Comparison of ENCODE assay signal across 24 cellular contexts in genomic region chr18:55484773-55485172, GRCh38.
A peak's percentile ranks its signal among the peaks of the same experiment; 100 is the strongest.
DNase-seq lines count a peak whose midpoint lies in the region; ATAC-seq and TF ChIP-seq lines count a peak whose summit lies in the region.
"Had no signal": no experiment of that assay in that cellular context is flagged by ENCODE, and none has a peak within 500 bp of the region (broad histone marks: within the 10 kb centered on the region; RNA-seq: fewer than 3 reads in every experiment).

No MANE protein-coding gene starts in this region.

- peaks cover 36 to 73% of the 10 kb centered on the region in 2 experiments for H3K79me1 ChIP-seq in IMR-90 (ENCODE audit: low read depth in 1 of 2, low read length in 2 of 2)

- H3K9me1 ChIP-seq in IMR-90 (ENCODE audit: insufficient read depth, low read length) = peaks cover 24% of the 10 kb centered on the region

- intact Hi-C loops in left ventricle myocardium inferior (cut with micrococcal nuclease) = no loop called here
- intact Hi-C loops in IMR-90 (cut with micrococcal nuclease) = no loop called here

- no peak overlapping the region for H4K91ac ChIP-seq in IMR-90 (ENCODE audit: insufficient read depth, low read depth, low read length)

- no peak overlapping the region for H2AK9ac ChIP-seq in IMR-90 (replicated peaks; ENCODE audit: low read depth, low read length, poor library complexity)

- no peak overlapping the region for H4K8ac ChIP-seq in IMR-90 (ENCODE audit: low read depth in 2 of 2, low read length in 2 of 2)

- no peak overlapping the region for H3K4ac ChIP-seq in IMR-90 (ENCODE audit: low read depth, low read length)

- 100% methylated on average over 1 of the region's 2 CpGs; no CpG with 5 or more reads in 1 of the 2 experiments for WGBS in IMR-90 (ENCODE audit: extremely low coverage in 2 of 2, insufficient read length in 1 of 2), 2 experiments

- no peak for TF ChIP-seq CTCF in left ventricle myocardium inferior (IDR thresholded peaks at IDR 0.05; ENCODE audit: borderline replicate concordance)
- TF ChIP-seq CTCF in right atrium auricular region (IDR thresholded peaks at IDR 0.05) = no peak
- TF ChIP-seq CTCF in IMR-90 (conservative IDR thresholded peaks at IDR 0.05; ENCODE audit: low read depth, low read length) = no peak

- POLR2A ChIA-PET in IMR-90 (lab: Charles Lee; ENCODE audit: unreplicated experiment) = no interaction called here

- H2BK5ac ChIP-seq in IMR-90 (ENCODE audit: low read depth, low read length, poor library complexity, severe bottlenecking) = no peak overlapping the region

- H3K23ac ChIP-seq in IMR-90 (ENCODE audit: low read depth, low read length) = peak overlapping the region; percentile 23; the same call in 1 of the 2 replicates

- H4K20me1 ChIP-seq in IMR-90 (ENCODE audit: insufficient read depth, low read length) = peaks cover 14% of the 10 kb centered on the region; the same call in 1 of the 2 replicates

- H3K9ac ChIP-seq in IMR-90 (ENCODE audit: low read depth, low read length) = no peak overlapping the region
- H3K9ac ChIP-seq: SK-N-SH had no signal

- H3K56ac ChIP-seq in IMR-90 (ENCODE audit: extremely low read depth, insufficient read depth, low read length) = no peak overlapping the region

- in situ Hi-C loops in IMR-90 (cut with MboI; ENCODE audit: low sequenced_read_pairs) = no loop called here

- no peak overlapping the region for H2BK20ac ChIP-seq in IMR-90 (ENCODE audit: low read depth, low read length)

- H3K4me3 ChIP-seq in left ventricle myocardium inferior (no peak overlapping the region), right atrium auricular region (no peak overlapping the region), IMR-90 (ENCODE audit: insufficient read depth, low read depth, low read length) (no peak overlapping the region)
- H3K4me3 ChIP-seq: A549, GM23338, HAP-1, PC-9 had no signal

- H3K36me3 ChIP-seq in left ventricle myocardium inferior (no peaks in the 10 kb centered on the region), right atrium auricular region (no peaks in the 10 kb centered on the region), IMR-90 (ENCODE audit: control insufficient read depth, insufficient read depth, low read length) (peaks cover 1% of the 10 kb centered on the region; the same call in 1 of the 2 replicates)
- H3K36me3 ChIP-seq: BE2C, HAP-1 had no signal

- H2AFZ ChIP-seq in IMR-90 (replicated peaks; ENCODE audit: low read length, poor library complexity) = no peak overlapping the region
- H2AFZ ChIP-seq: GM23338, PC-9 had no signal

- H3K9me3 Mint-ChIP-seq in activated T-cell treated with anti-CD3 and anti-CD28 coated beads, Interleukin-2, amount 50 U/mL, for 72 hours = no peaks in the 10 kb centered on the region
- H3K9me3 Mint-ChIP-seq: GM23338 had no signal

- H3K4me3 Mint-ChIP-seq in activated T-cell treated with anti-CD3 and anti-CD28 coated beads, Interleukin-2, amount 50 U/mL, for 72 hours = no peak overlapping the region
- H3K4me3 Mint-ChIP-seq: GM23338 had no signal

- 0 out of 2 replicates have a peak overlapping the region, but pooled peaks have one; percentile 5 for H3K14ac ChIP-seq in IMR-90 (replicated peaks; ENCODE audit: low read depth, low read length)

- H4K5ac ChIP-seq in IMR-90 (ENCODE audit: low read depth, low read length) = no peak overlapping the region

- DNase-seq in left ventricle myocardium inferior (no peak), right atrium auricular region (ENCODE audit: low spot score) (no peak), IMR-90 (no peak), cerebellar cortex (ENCODE audit: low spot score) (peak; percentile 48), NCI-H524 (lab: John Stamatoyannopoulos, UW) (no peak), SKM-1 (lab: John Stamatoyannopoulos, UW; ENCODE audit: unreplicated experiment) (no peak)
- no peak for DNase-seq in activated T-cell treated with anti-CD3 and anti-CD28 coated beads, Interleukin-2, amount 50 U/mL, for 72 hours
- DNase-seq: BE2C, DMS53, GDM1, KG1, NCI-H1092 treated with DMSO at 0.1 percent for 48 hours, NCI-H1436 treated with DMSO at 0.1 percent for 48 hours, NCI-H2029, NCI-H2227 treated with DMSO at 0.1 percent for 48 hours, NCI-H510A, NCI-H774, PC-9, RPMI8226, SIG-M5, SK-N-SH had no signal

- H3K27ac ChIP-seq in left ventricle myocardium inferior (replicated peaks) = peak overlapping the region; percentile 31
- H3K27ac ChIP-seq in right atrium auricular region = no peak overlapping the region
- H3K27ac ChIP-seq in IMR-90 (ENCODE audit: insufficient read depth, low read length) = no peak overlapping the region
- H3K27ac ChIP-seq: A549, PC-9 had no signal

- TF ChIP-seq POLR2A in IMR-90 (IDR thresholded peaks at IDR 0.05; ENCODE audit: low read depth, low read length) = no peak

- H2AK5ac ChIP-seq in IMR-90 (ENCODE audit: low read depth, low read length) = 0 out of 2 replicates have a peak overlapping the region, but pooled peaks have one; percentile 16

- no peaks in the 10 kb centered on the region for H3K36me3 Mint-ChIP-seq in activated T-cell treated with anti-CD3 and anti-CD28 coated beads, Interleukin-2, amount 50 U/mL, for 72 hours (ENCODE audit: insufficient read depth in 2 of 2)

- H3K4me1 ChIP-seq in left ventricle myocardium inferior = peaks cover 39% of the 10 kb centered on the region
- peaks cover 0 to 30% of the 10 kb centered on the region in 2 donors for H3K4me1 ChIP-seq in right atrium auricular region
- peaks cover 18% of the 10 kb centered on the region for H3K4me1 ChIP-seq in IMR-90 (ENCODE audit: control insufficient read depth, insufficient read depth, low read length)
- H3K4me1 ChIP-seq: A549 had no signal

- peaks cover 20% of the 10 kb centered on the region for H3K4me1 Mint-ChIP-seq in activated T-cell treated with anti-CD3 and anti-CD28 coated beads, Interleukin-2, amount 50 U/mL, for 72 hours (ENCODE audit: low read depth)

- BruUV-seq in IMR-90 (replicated peaks; lab: Mats Ljungman, UMichigan) = no TSS peak

- CTCF ChIA-PET in IMR-90 (lab: Yijun Ruan, JAX) = no interaction called here

- H3K27me3 Mint-ChIP-seq in activated T-cell treated with anti-CD3 and anti-CD28 coated beads, Interleukin-2, amount 50 U/mL, for 72 hours (ENCODE audit: low read depth) = peaks cover 27% of the 10 kb centered on the region

- H2BK120ac ChIP-seq in IMR-90 (ENCODE audit: low read depth, low read length) = no peak overlapping the region

- dilution Hi-C loops in IMR-90 (cut with HindIII; ENCODE audit: low sequenced_read_pairs, unreplicated experiment) = no loop called here

- ATAC-seq in IMR-90 (ENCODE audit: low read depth) = no peak
- ATAC-seq in activated T-cell treated with anti-CD3 and anti-CD28 coated beads, Interleukin-2, amount 50 U/mL, for 72 hours (replicated peaks in 1 of 2) = no peak
- ATAC-seq: A549, GM23338 had no signal

- no peak overlapping the region for H2BK15ac ChIP-seq in IMR-90 (ENCODE audit: low read depth, low read length)

- no peak overlapping the region for H3K4me2 ChIP-seq in IMR-90 (ENCODE audit: low read depth, low read length)
- H3K4me2 ChIP-seq: A549, GM23338, PC-9, SK-N-SH had no signal

- H3K9me3 ChIP-seq in left ventricle myocardium inferior (replicated peaks) = no peaks in the 10 kb centered on the region
- H3K9me3 ChIP-seq in right atrium auricular region = no peaks in the 10 kb centered on the region
- no peaks in the 10 kb centered on the region for H3K9me3 ChIP-seq in IMR-90 (ENCODE audit: control insufficient read depth, insufficient read depth, low read length)
- H3K9me3 ChIP-seq: A549, BE2C, HAP-1, SK-N-SH had no signal

- TF ChIP-seq RAD21 in IMR-90 (IDR thresholded peaks at IDR 0.05; ENCODE audit: low read length) = no peak

- H3K27ac Mint-ChIP-seq in activated T-cell treated with anti-CD3 and anti-CD28 coated beads, Interleukin-2, amount 50 U/mL, for 72 hours = no peak overlapping the region
- H3K27ac Mint-ChIP-seq: GM23338 had no signal

- H3K27me3 ChIP-seq in left ventricle myocardium inferior (ENCODE audit: low read depth) = no peaks in the 10 kb centered on the region
- H3K27me3 ChIP-seq in right atrium auricular region = no peaks in the 10 kb centered on the region
- no peaks in the 10 kb centered on the region for H3K27me3 ChIP-seq in IMR-90 (ENCODE audit: control insufficient read depth, insufficient read depth, low read length)
- H3K27me3 ChIP-seq: BE2C had no signal

- no peak overlapping the region for H3K18ac ChIP-seq in IMR-90 (ENCODE audit: low read depth, low read length)

TF ChIP-seq in IMR-90, 13 proteins besides CTCF, POLR2A, EP300 and RAD21:
- TF ChIP-seq FOS (IDR thresholded peaks at IDR 0.05; ENCODE audit: low read depth, low read length) = no peak
- TF ChIP-seq RCOR1 (IDR thresholded peaks at IDR 0.05; ENCODE audit: insufficient replicate concordance, low read length) = no peak
- TF ChIP-seq CEBPB (IDR thresholded peaks at IDR 0.05; ENCODE audit: low read depth, low read length) = no peak
- no peak for TF ChIP-seq RFX5 (IDR thresholded peaks at IDR 0.05; ENCODE audit: low read depth, low read length)
- no peak for TF ChIP-seq MAFK (IDR thresholded peaks at IDR 0.05; ENCODE audit: low read depth, low read length)
- no peak for TF ChIP-seq CHD1 (IDR thresholded peaks at IDR 0.05; ENCODE audit: low read depth, low read length)
- TF ChIP-seq USF2 (IDR thresholded peaks at IDR 0.05; ENCODE audit: low read depth, low read length) = no peak
- TF ChIP-seq MAZ (IDR thresholded peaks at IDR 0.05; ENCODE audit: borderline replicate concordance, low read depth, low read length) = no peak
- TF ChIP-seq SMC3 (IDR thresholded peaks at IDR 0.05; ENCODE audit: low read depth, low read length) = no peak
- TF ChIP-seq ELK1 (IDR thresholded peaks at IDR 0.05; ENCODE audit: borderline replicate concordance, low read depth, low read length) = no peak
- TF ChIP-seq BHLHE40 (IDR thresholded peaks at IDR 0.05; ENCODE audit: low read depth, low read length) = no peak
- TF ChIP-seq NFE2L2 (IDR thresholded peaks at IDR 0.05; ENCODE audit: low read depth, low read length) = no peak
